Comparison of ENCODE assay signal across 9 cellular contexts in the genomic region with DNA sequence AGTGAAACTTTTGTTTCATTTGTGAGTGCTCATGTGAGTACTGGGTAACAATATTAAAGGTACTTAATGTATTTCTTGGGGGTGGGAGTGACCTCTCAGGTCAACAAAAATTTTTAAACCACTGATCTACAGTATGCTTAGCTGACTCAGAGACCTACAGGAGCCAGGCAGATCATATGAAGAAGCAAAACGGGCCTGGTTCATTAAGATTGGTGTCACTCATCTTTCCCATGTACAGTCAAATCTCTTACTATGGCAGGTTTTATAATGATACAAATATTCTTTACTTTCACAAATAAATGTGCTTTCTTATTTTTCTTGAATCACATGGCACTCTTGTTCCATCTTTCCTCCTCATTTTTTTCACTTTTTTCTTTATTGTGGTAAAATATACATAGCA. TPM values are rescaled to one million over a fixed set of nuclear protein-coding genes. Genes with fewer than 3 reads are reported as not detected.
DNase-seq lines count a peak whose midpoint lies in the region; ATAC-seq, FAIRE-seq and TF ChIP-seq lines count a peak whose summit lies in the region.
"Had no signal": no experiment of that assay in that cellular context is flagged by ENCODE, and none has a peak within 500 bp of the region (broad histone marks: within the 10 kb centered on the region; RNA-seq: fewer than 3 reads in every experiment).

No MANE protein-coding gene starts in this region.

- H3K36me3 ChIP-seq in MG63 (no peaks in the 10 kb centered on the region), GM12878 (ENCODE audit: control insufficient read depth in 2 of 2, insufficient read depth in 2 of 2, low read length in 1 of 2) (no peaks in the 10 kb centered on the region), sigmoid colon (no peaks in the 10 kb centered on the region)

- RAD21 ChIA-PET in GM12878 (lab: Charles Lee; ENCODE audit: unreplicated experiment), result interaction anchor here (0.7 to 4.5 kb wide), 14 partner anchors 9 to 156 kb away, joined by 3 to 44 read pairs (median 4); no protein-coding TSS in a partner anchor

- H3K9ac ChIP-seq in GM12878 (ENCODE audit: control insufficient read depth, insufficient read depth, low read length), result peak overlapping the region; percentile 42

- no peak for FAIRE-seq in GM12878 (lab: Jason Lieb, UNC)
- FAIRE-seq: colon had no signal

- POLR2A ChIA-PET in GM12878 (lab: Charles Lee), result interaction anchor here (1.0 to 2.1 kb wide), 7 partner anchors 9 to 47 kb away, joined by 3 to 18 read pairs (median 5); partner anchors contain the start of gene TRABD2A

- DNase-seq in EL (peak; percentile 28), MG63 (peak; percentile 31), GM12878 (ENCODE audit: low read depth, low spot score) (no peak), sigmoid colon (no peak), NCI-H1092 treated with DMSO at 0.1 percent for 48 hours (lab: John Stamatoyannopoulos, UW) (no peak), ACHN (no peak)

- H4K20me1 ChIP-seq in GM12878 (ENCODE audit: control insufficient read depth, insufficient read depth), result no peaks in the 10 kb centered on the region

- peak overlapping the region; percentile 58 for H2AFZ ChIP-seq in GM12878 (ENCODE audit: control insufficient read depth, low read depth, low read length)

- TF ChIP-seq POLR2A in GM12878 (IDR thresholded peaks at IDR 0.05; ENCODE audit: low read depth, low read length), result no peak
- no peak for TF ChIP-seq POLR2A in sigmoid colon (IDR thresholded peaks at IDR 0.05)

- TF ChIP-seq EP300 in GM12878 (IDR thresholded peaks at IDR 0.05; ENCODE audit: borderline replicate concordance in 1 of 2, control insufficient read depth in 1 of 2, low read depth in 2 of 2, low read length in 2 of 2), result no peak
- TF ChIP-seq EP300 in sigmoid colon (IDR thresholded peaks at IDR 0.05), result no peak

- CTCF ChIA-PET in GM12878 (lab: Yijun Ruan, JAX), result interaction anchor here (0.7 to 3.4 kb wide), 12 partner anchors 9 to 117 kb away, joined by 3 to 32 read pairs (median 4); no protein-coding TSS in a partner anchor

- H3K4me1 ChIP-seq in GM12878 (ENCODE audit: control insufficient read depth, insufficient read depth, low read length), result peaks cover 38% of the 10 kb centered on the region
- H3K4me1 ChIP-seq in sigmoid colon, result peaks cover 0 to 15% (median 9%) of the 10 kb centered on the region in 4 donors

- ATAC-seq in GM12878 (peak; percentile 71), HG03108 (IDR thresholded peaks at IDR 0.05; ENCODE audit: unreplicated experiment) (no peak), HG03565 (IDR thresholded peaks at IDR 0.05; ENCODE audit: unreplicated experiment) (no peak)

- H3K4me3 ChIP-seq in MG63 (peak overlapping the region; percentile 10), GM12878 (no peak overlapping the region), sigmoid colon (no peak overlapping the region)

- H3K79me2 ChIP-seq in GM12878 (ENCODE audit: control insufficient read depth, insufficient read depth, low read length), result no peaks in the 10 kb centered on the region

- 0% methylated on average over 1 of the region's 1 CpG for WGBS in GM12878 (ENCODE audit: insufficient coverage, insufficient replicate concordance, low lambda C conversion rate, missing lambda C conversion rate)
- 62 to 75% methylated on average over 1 of the region's 1 CpG for WGBS in sigmoid colon, 2 donors

- H3K9me3 ChIP-seq in MG63, result no peaks in the 10 kb centered on the region
- no peaks in the 10 kb centered on the region; the same call in 2 of the 3 replicates for H3K9me3 ChIP-seq in GM12878 (replicated peaks; ENCODE audit: control insufficient read depth, insufficient read depth, low read length)
- no peaks in the 10 kb centered on the region for H3K9me3 ChIP-seq in sigmoid colon

- SMC1A ChIA-PET in GM12878 (lab: Charles Lee; ENCODE audit: uncharacterized antibody, unreplicated experiment), result interaction anchor here (0.7 to 2.9 kb wide), 12 partner anchors 9 to 90 kb away, joined by 3 to 20 read pairs (median 6); partner anchors contain the start of gene TRABD2A

- peak overlapping the region; percentile 67; the same call in 1 of the 2 replicates for H3K4me2 ChIP-seq in GM12878 (ENCODE audit: control insufficient read depth, insufficient read depth)

- in situ Hi-C loops in GM12878 (cut with MboI) (no loop called here), ACHN (cut with HindIII; ENCODE audit: low pct_ligation_motif_present, low pct_unique_long_range_greater_than_20kb, low sequenced_read_pairs) (no loop called here)

- no peaks in the 10 kb centered on the region for H3K27me3 ChIP-seq in MG63
- no peaks in the 10 kb centered on the region for H3K27me3 ChIP-seq in GM12878 (replicated peaks in 1 of 2; ENCODE audit: control insufficient read depth in 2 of 2, insufficient read depth in 2 of 2, low read length in 1 of 2)
- H3K27me3 ChIP-seq in sigmoid colon, result no peaks in the 10 kb centered on the region

- intact Hi-C loops in GM12878 (cut with micrococcal nuclease; ENCODE audit: unreplicated experiment) (no loop called here), sigmoid colon (cut with DNase I) (no loop called here)

- BruUV-seq in GM12878 (replicated peaks; lab: Mats Ljungman, UMichigan), result no TSS peak

- TF ChIP-seq CTCF in GM12878 (IDR thresholded peaks at IDR 0.05 in 2 of 3, conservative IDR thresholded peaks at IDR 0.05 in 1 of 3; ENCODE audit: control insufficient read depth in 2 of 3, extremely low read depth in 1 of 3, insufficient read depth in 1 of 3, low read depth in 3 of 3, low read length in 3 of 3), result no peak
- TF ChIP-seq CTCF in sigmoid colon (IDR thresholded peaks at IDR 0.05), result no peak

- TF ChIP-seq RAD21 in GM12878 (IDR thresholded peaks at IDR 0.05; ENCODE audit: insufficient read depth, low read depth, low read length), result no peak

- H3K27ac ChIP-seq in GM12878 (ENCODE audit: control insufficient read depth, insufficient read depth) (peak overlapping the region; percentile 91), sigmoid colon (peak overlapping the region; percentile 48 to 65 (median 54))

TF ChIP-seq in GM12878, 131 proteins besides CTCF, POLR2A, EP300 and RAD21 (continues in another document):
- TF ChIP-seq PKNOX1 (IDR thresholded peaks at IDR 0.05), result peak; percentile 89
- TF ChIP-seq CEBPB (IDR thresholded peaks at IDR 0.05; ENCODE audit: borderline replicate concordance in 1 of 2, low read depth in 2 of 2, low read length in 2 of 2), result no peak
- TF ChIP-seq NR2F1 (conservative IDR thresholded peaks at IDR 0.05), result peak; percentile 61

RNA-seq across cellular contexts. Expression of gene TMSB10, which starts 7.7 kb away (rescaled TPM):
- total RNA-seq in MG63 (2014; rRNA removed; shearing (Covaris generic); ENCODE audit: low replicate concordance), result 5,826 and 9,166 TPM in 2 replicates
- 67.1 and 76.3 TPM in 2 replicates for total RNA-seq in GM12878 (2013; cell fraction: nucleolus; rRNA removed)
- total RNA-seq in GM12878 (2014; rRNA removed) (3,507 and 4,221 TPM in 2 replicates), GM12878 (2014; rRNA removed; fragmentation: Illumina TruSeq; extraction: Trizol) (4,753 and 4,822 TPM in 2 replicates), GM12878 (2021) (2,058 and 2,139 TPM in 2 replicates), sigmoid colon (1,000 to 10,000 TPM; 1,887 to 2,459 (median 2,033) TPM)
- polyA plus RNA-seq in GM12878 (2011; ENCODE audit: low read depth), result 6,013 TPM
- polyA plus RNA-seq in GM12878 (2011; rRNA removed) (1,406 and 1,750 TPM in 2 replicates), GM12878 (2014; fragmentation: Illumina TruSeq; extraction: Trizol) (3,467 and 4,619 TPM in 2 replicates), GM12878 (2014; fragmentation: Nextera tagmentation; extraction: Ambion mirVana) (1,000 to 10,000 TPM; 2,817 to 3,116 TPM), GM12878 (2014; rRNA removed) (3,894 and 4,860 TPM in 2 replicates), GM12878 (2016; fragmentation: Nextera tagmentation; extraction: Ambion mirVana) (1,000 to 10,000 TPM; 3,322 to 3,441 TPM), sigmoid colon (1,000 to 10,000 TPM; 3,723 to 4,314 (median 4,173) TPM)
- 3,271 and 3,283 TPM in 2 replicates for polyA plus RNA-seq in GM12878 (2011; cell fraction: cytosol; rRNA removed)
- polyA plus RNA-seq in GM12878 (2011; cell fraction: nucleus; rRNA removed), result 1,725 and 2,378 TPM in 2 replicates
- polyA plus RNA-seq in GM12878 (2012), result 2,269 and 3,344 TPM in 2 replicates
- 292 and 578 TPM in 2 replicates for polyA minus RNA-seq in GM12878 (2011; rRNA and poly(A)+ RNA removed)
- polyA minus RNA-seq in GM12878 (2011; cell fraction: cytosol; rRNA and poly(A)+ RNA removed), result 348 and 356 TPM in 2 replicates
- 66.1 and 66.3 TPM in 2 replicates for polyA minus RNA-seq in GM12878 (2011; cell fraction: nucleus; rRNA and poly(A)+ RNA removed)

RNA-seq across cellular contexts. Expression of gene TRABD2A, which starts 16.9 kb away (rescaled TPM):
- 14.5 and 20.9 TPM in 2 replicates for total RNA-seq in MG63 (2014; rRNA removed; shearing (Covaris generic); ENCODE audit: low replicate concordance)
- total RNA-seq in GM12878 (2013; cell fraction: nucleolus; rRNA removed), result 17.5 and 20.8 TPM in 2 replicates
- total RNA-seq in GM12878 (2014; rRNA removed), result 7.6 and 9.8 TPM in 2 replicates
- total RNA-seq in GM12878 (2014; rRNA removed; fragmentation: Illumina TruSeq; extraction: Trizol), result 4.7 and 5.1 TPM in 2 replicates
- 5.0 and 5.7 TPM in 2 replicates for total RNA-seq in GM12878 (2021)
- 0.21 TPM for polyA plus RNA-seq in GM12878 (2011; ENCODE audit: low read depth)
- 1.9 and 2.0 TPM in 2 replicates for polyA plus RNA-seq in GM12878 (2011; rRNA removed)
- 1.8 and 2.0 TPM in 2 replicates for polyA plus RNA-seq in GM12878 (2011; cell fraction: cytosol; rRNA removed)
- 3.2 and 3.3 TPM in 2 replicates for polyA plus RNA-seq in GM12878 (2011; cell fraction: nucleus; rRNA removed)
- polyA plus RNA-seq in GM12878 (2012), result 0.39 and 0.49 TPM in 2 replicates
- polyA plus RNA-seq in GM12878 (2014; fragmentation: Illumina TruSeq; extraction: Trizol), result 5.2 and 5.3 TPM in 2 replicates
- polyA plus RNA-seq in GM12878 (2014; fragmentation: Nextera tagmentation; extraction: Ambion mirVana), result 1 to 10 TPM; 1.4 to 2.3 TPM
- 6.1 and 6.6 TPM in 2 replicates for polyA plus RNA-seq in GM12878 (2014; rRNA removed)
- polyA plus RNA-seq in GM12878 (2016; fragmentation: Nextera tagmentation; extraction: Ambion mirVana), result 1 to 10 TPM; 3.0 to 3.1 TPM
- 3.1 TPM in 2 replicates for polyA minus RNA-seq in GM12878 (2011; rRNA and poly(A)+ RNA removed)
- 1.4 TPM in 1 of 2 replicates, not detected in the other for polyA minus RNA-seq in GM12878 (2011; cell fraction: cytosol; rRNA and poly(A)+ RNA removed)
- 3.4 and 3.9 TPM in 2 replicates for polyA minus RNA-seq in GM12878 (2011; cell fraction: nucleus; rRNA and poly(A)+ RNA removed)
- total RNA-seq in sigmoid colon, result 1 to 10 TPM in 1 of 4 donors, under 1 TPM in 3; 0.16 to 3.6 (median 0.65) TPM
- 10 to 100 TPM; 16.8 to 46.4 (median 25.4) TPM for polyA plus RNA-seq in sigmoid colon

Comparison
In these comparisons a context has a peak if more than half of its experiments do, and no peak if none do; other contexts are left out.
1. DNase-seq: peak in EL (single experiment) and MG63 (single experiment); none in GM12878 (single experiment), sigmoid colon (single experiment), NCI-H1092 treated with DMSO at 0.1 percent for 48 hours (single experiment) and ACHN (single experiment).